ENCODE assay signal across 26 cellular contexts in the genomic region with DNA sequence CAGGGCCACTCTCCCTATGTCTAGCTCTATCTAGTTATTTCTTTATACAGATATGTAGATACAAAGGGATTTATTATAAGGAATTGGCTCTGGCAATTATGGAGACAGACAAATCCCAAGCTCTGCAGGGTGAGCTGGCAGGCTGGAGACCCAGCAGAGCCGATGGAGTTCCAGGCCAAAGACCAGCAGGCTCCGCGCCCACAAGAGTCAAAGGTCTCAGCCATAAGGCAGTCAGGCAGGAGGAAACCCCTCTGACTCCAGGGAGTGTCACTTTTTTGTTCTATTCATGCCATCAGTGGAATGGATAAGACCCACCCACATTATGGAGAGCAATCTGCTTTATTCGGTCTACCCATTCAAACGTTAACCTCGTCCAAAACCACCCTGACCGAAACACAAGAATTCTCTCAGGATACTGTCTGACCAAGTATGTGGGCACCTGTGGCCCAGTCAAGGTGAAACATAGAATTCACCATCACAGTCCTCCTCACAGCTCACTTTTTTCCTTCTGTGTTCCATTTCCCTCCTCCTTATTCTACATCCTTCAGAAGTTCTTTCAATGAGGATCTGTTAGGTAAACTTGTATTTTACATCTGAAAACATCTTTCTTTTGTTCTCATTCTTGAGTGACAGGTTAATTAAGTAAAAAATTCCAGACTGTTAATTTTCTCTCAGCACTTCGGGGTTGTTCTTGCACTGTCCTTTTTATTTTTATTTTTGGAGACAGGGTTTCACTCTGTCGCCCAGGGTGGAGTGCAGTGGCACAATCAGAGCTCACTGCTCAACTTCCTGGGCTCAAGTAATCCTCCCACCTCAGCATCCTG. TPM values are rescaled to one million over a fixed set of nuclear protein-coding genes. Genes with fewer than 3 reads are reported as not detected.
A peak's percentile ranks its signal among the peaks of the same experiment; 100 is the strongest.
DNase-seq lines count a peak whose midpoint lies in the region; ATAC-seq and TF ChIP-seq lines count a peak whose summit lies in the region.
"Had no signal": no experiment of that assay in that cellular context is flagged by ENCODE, and none has a peak within 500 bp of the region (broad histone marks: within the 10 kb centered on the region; RNA-seq: fewer than 3 reads in every experiment).

No MANE protein-coding gene starts in this region.

- H3K9me2 ChIP-seq in MM.1S (replicated peaks; ENCODE audit: insufficient read depth, low read length), result no peaks in the 10 kb centered on the region

- no peaks in the 10 kb centered on the region for H3F3A ChIP-seq in MM.1S (ENCODE audit: insufficient read depth, low read length)

- POLR2A ChIA-PET in HEK293 (lab: Yijun Ruan, JAX), result no interaction called here

- 64% methylated on average over 6 of the region's 9 CpGs for WGBS in right lobe of liver (ENCODE audit: insufficient coverage, low coverage, low lambda C conversion rate, missing lambda C conversion rate)

- no peak overlapping the region for H2AFZ ChIP-seq in MM.1S (ENCODE audit: low read length)
- H2AFZ ChIP-seq: parathyroid adenoma had no signal

- no peaks in the 10 kb centered on the region for H3K27me3 ChIP-seq in right lobe of liver
- no peaks in the 10 kb centered on the region for H3K27me3 ChIP-seq in MM.1S (replicated peaks; ENCODE audit: insufficient read depth, low read length)
- H3K27me3 ChIP-seq: BLaER1, testis had no signal

- H3K4me3 ChIP-seq in HEK293 (ENCODE audit: low read depth, low read length) (no peak overlapping the region), right lobe of liver (no peak overlapping the region), MM.1S (ENCODE audit: low read length) (no peak overlapping the region)
- H3K4me3 ChIP-seq: BLaER1, testis had no signal

- no peaks in the 10 kb centered on the region for H4K20me1 ChIP-seq in MM.1S (ENCODE audit: insufficient read depth, low read length)

- H3K9me3 Mint-ChIP-seq in activated naive CD8-positive, alpha-beta T cell treated with anti-CD3 and anti-CD28 coated beads for 36 hours, result no peaks in the 10 kb centered on the region
- H3K9me3 Mint-ChIP-seq: activated T-cell treated with anti-CD3 and anti-CD28 coated beads, Interleukin-2, amount 50 U/mL, for 4 hours; T-helper 2 cell treated with Interferon-gamma antibody and Interleukin-4, amounts not matched to agents 5 μg/mL and 100 μg/mL, for 36 hours had no signal

- H3K4me1 Mint-ChIP-seq in activated naive CD8-positive, alpha-beta T cell treated with anti-CD3 and anti-CD28 coated beads for 36 hours, result peaks cover 11% of the 10 kb centered on the region

- peak; percentile 83 to 86 (median 86) for ATAC-seq in right lobe of liver
- ATAC-seq: activated CD8-positive, alpha-beta memory T cell treated with anti-CD3 and anti-CD28 coated beads, Interleukin-2, amount 10 ng/mL, durations not matched to agents 7 days and 5 days; activated T-cell treated with anti-CD3 and anti-CD28 coated beads, Interleukin-2, amount 50 U/mL, for 4 hours; HCT116; stimulated activated naive CD8-positive, alpha-beta T cell treated with anti-CD3 and anti-CD28 coated beads, Interleukin-15, Interleukin-2, amounts not matched to agents 100 U/mL and 50 U/mL, for 24 hours had no signal

- intact Hi-C loops in right lobe of liver (cut with DNase I), result no loop called here

- peaks cover 3% of the 10 kb centered on the region for H3K36me3 Mint-ChIP-seq in activated naive CD8-positive, alpha-beta T cell treated with anti-CD3 and anti-CD28 coated beads for 36 hours
- H3K36me3 Mint-ChIP-seq: activated CD8-positive, alpha-beta memory T cell treated with anti-CD3 and anti-CD28 coated beads, Interleukin-2, amount 10 ng/mL, durations not matched to agents 7 days and 5 days had no signal

- H3K36me3 ChIP-seq in HEK293 (ENCODE audit: control insufficient read depth in 2 of 2, insufficient read depth in 1 of 2, low read length in 2 of 2), result no peaks in the 10 kb centered on the region
- H3K36me3 ChIP-seq in right lobe of liver, result no peaks in the 10 kb centered on the region
- H3K36me3 ChIP-seq in MM.1S (replicated peaks; ENCODE audit: insufficient read depth, low read length), result no peaks in the 10 kb centered on the region

- no peak overlapping the region for H3K9ac ChIP-seq in MM.1S (ENCODE audit: low read length)
- H3K9ac ChIP-seq: BLaER1, parathyroid adenoma had no signal

- peak; percentile 17 for DNase-seq in SW480 (ENCODE audit: low spot score)
- DNase-seq in cerebellum (ENCODE audit: low spot score), result peak; percentile 33
- peak; percentile 58 to 76 (median 62) for DNase-seq in right lobe of liver
- no peak for DNase-seq in NCI-H2107 (lab: John Stamatoyannopoulos, UW)
- no peak for DNase-seq in GM13977 (ENCODE audit: low spot score)
- DNase-seq in MM.1S, result no peak
- no peak for DNase-seq in activated naive CD8-positive, alpha-beta T cell treated with anti-CD3 and anti-CD28 coated beads for 36 hours
- DNase-seq: activated CD8-positive, alpha-beta memory T cell treated with anti-CD3 and anti-CD28 coated beads, Interleukin-2, amount 10 ng/mL, durations not matched to agents 7 days and 5 days; activated T-cell treated with anti-CD3 and anti-CD28 coated beads, Interleukin-2, amount 50 U/mL, for 4 hours; hypothalamus; KBM-7; NCI-H1436; NCI-H2081; NCI-H345; NCI-H748 treated with DMSO at 0.1 percent for 48 hours; retina; SIG-M5; stimulated activated CD4-positive, alpha-beta T cell treated with anti-CD3 and anti-CD28 coated beads, Interleukin-1b, Interleukin-23, amount 100 ng/mL, for 48 hours; stimulated activated naive CD8-positive, alpha-beta T cell treated with anti-CD3 and anti-CD28 coated beads, Interleukin-15, Interleukin-2, amounts not matched to agents 100 U/mL and 50 U/mL, for 24 hours; testis had no signal

- H3K4me2 ChIP-seq in MM.1S (ENCODE audit: low read depth, low read length), result no peak overlapping the region
- H3K4me2 ChIP-seq: BLaER1 had no signal

- no peak overlapping the region for H3K27ac Mint-ChIP-seq in activated naive CD8-positive, alpha-beta T cell treated with anti-CD3 and anti-CD28 coated beads for 36 hours
- H3K27ac Mint-ChIP-seq: activated CD8-positive, alpha-beta memory T cell treated with anti-CD3 and anti-CD28 coated beads, Interleukin-2, amount 10 ng/mL, durations not matched to agents 7 days and 5 days; T-helper 2 cell treated with Interferon-gamma antibody and Interleukin-4, amounts not matched to agents 5 μg/mL and 100 μg/mL, for 36 hours had no signal

- H3K4me1 ChIP-seq in HEK293 (ENCODE audit: control insufficient read depth, insufficient read depth, low read length) (peaks cover 16% of the 10 kb centered on the region), right lobe of liver (peaks cover 0 to 38% (median 14%) of the 10 kb centered on the region in 4 donors), MM.1S (ENCODE audit: low read length) (no peaks in the 10 kb centered on the region)
- H3K4me1 ChIP-seq: parathyroid adenoma, testis had no signal

- H3K4me3 Mint-ChIP-seq in activated naive CD8-positive, alpha-beta T cell treated with anti-CD3 and anti-CD28 coated beads for 36 hours, result no peak overlapping the region
- H3K4me3 Mint-ChIP-seq: activated CD8-positive, alpha-beta memory T cell treated with anti-CD3 and anti-CD28 coated beads, Interleukin-2, amount 10 ng/mL, durations not matched to agents 7 days and 5 days; activated T-cell treated with anti-CD3 and anti-CD28 coated beads, Interleukin-2, amount 50 U/mL, for 4 hours; neural crest cell; T-helper 2 cell treated with Interferon-gamma antibody and Interleukin-4, amounts not matched to agents 5 μg/mL and 100 μg/mL, for 36 hours had no signal

- CTCF ChIA-PET in HEK293 (lab: Yijun Ruan, JAX), result interaction anchor here (0.6 to 1.4 kb wide), 2 partner anchors 25 to 161 kb away, joined by 3 read pairs; no protein-coding TSS in a partner anchor

- no peak overlapping the region for H3K27ac ChIP-seq in HEK293 (ENCODE audit: extremely low read depth, low read depth, low read length)
- peak overlapping the region in 1 of 3 donors; percentile 7 for H3K27ac ChIP-seq in right lobe of liver
- no peak overlapping the region for H3K27ac ChIP-seq in MM.1S (ENCODE audit: low read length)
- H3K27ac ChIP-seq: BLaER1, parathyroid adenoma, testis had no signal

- TF ChIP-seq CTCF in HEK293 (tag by site-specific recombination; IDR thresholded peaks at IDR 0.05) (no peak), right lobe of liver (IDR thresholded peaks at IDR 0.05) (no peak), GM13977 (IDR thresholded peaks at IDR 0.05; ENCODE audit: extremely low read depth, insufficient read depth, missing control alignments) (no peak), MM.1S (IDR thresholded peaks at IDR 0.05; ENCODE audit: low read length) (no peak)

- TF ChIP-seq POLR2A in right lobe of liver (IDR thresholded peaks at IDR 0.05), result no peak

- no peaks in the 10 kb centered on the region for H3K79me2 ChIP-seq in MM.1S (ENCODE audit: low read length)

- in situ Hi-C loops in GM13977 (cut with MboI; ENCODE audit: low pct_unique_long_range_greater_than_20kb, low sequenced_read_pairs, unreplicated experiment), result no loop called here

- no peaks in the 10 kb centered on the region for H3K9me3 ChIP-seq in HEK293 (ENCODE audit: control insufficient read depth, insufficient read depth, low read depth, low read length)
- H3K9me3 ChIP-seq in right lobe of liver, result no peaks in the 10 kb centered on the region
- H3K9me3 ChIP-seq in MM.1S (replicated peaks; ENCODE audit: insufficient read depth, low read length), result no peaks in the 10 kb centered on the region
- H3K9me3 ChIP-seq: testis had no signal

- no peaks in the 10 kb centered on the region for H3K27me3 Mint-ChIP-seq in activated naive CD8-positive, alpha-beta T cell treated with anti-CD3 and anti-CD28 coated beads for 36 hours
- H3K27me3 Mint-ChIP-seq: activated CD8-positive, alpha-beta memory T cell treated with anti-CD3 and anti-CD28 coated beads, Interleukin-2, amount 10 ng/mL, durations not matched to agents 7 days and 5 days had no signal

TF ChIP-seq in HEK293, 187 proteins besides CTCF, POLR2A, EP300 and RAD21:
- TF ChIP-seq ZNF416 (tag by site-specific recombination; IDR thresholded peaks at IDR 0.05) (0 out of 2 replicates have a peak, but pooled peaks have one; percentile 39), SP3 (tag by site-specific recombination; IDR thresholded peaks at IDR 0.05) (no peak)

RNA-seq across cellular contexts. Expression of a gene that starts 21.2 kb away (rescaled TPM):
- 132 TPM for total RNA-seq in cerebellum
- total RNA-seq in right lobe of liver, result 100 to 1,000 TPM in 1 of 6 experiments, 10 to 100 TPM in 5; 66.7 to 119 (median 89.9) TPM
- total RNA-seq in activated naive CD8-positive, alpha-beta T cell treated with anti-CD3 and anti-CD28 coated beads for 36 hours, result 10 to 100 TPM in 1 of 2 experiments, 1 to 10 TPM in 1; 10.0 to 10.8 TPM

Comparison
In these comparisons a context has a peak if more than half of its experiments do, and no peak if none do; other contexts are left out.
1. DNase-seq: peak in SW480 (single experiment), cerebellum (single experiment) and right lobe of liver (3 of 3); none in NCI-H2107 (single experiment), GM13977 (single experiment), MM.1S (single experiment) and activated naive CD8-positive, alpha-beta T cell treated with anti-CD3 and anti-CD28 coated beads for 36 hours (single experiment).
2. RNA of a gene that starts 21.2 kb away (total RNA-seq): 132 TPM in cerebellum (single experiment) and 66.7 to 119 TPM in right lobe of liver; 10.0 to 10.8 TPM in activated naive CD8-positive, alpha-beta T cell treated with anti-CD3 and anti-CD28 coated beads for 36 hours; every median in the first group is over 4 times any median in the second.